ENCODE assay signal across 30 cellular contexts in the genomic region with DNA sequence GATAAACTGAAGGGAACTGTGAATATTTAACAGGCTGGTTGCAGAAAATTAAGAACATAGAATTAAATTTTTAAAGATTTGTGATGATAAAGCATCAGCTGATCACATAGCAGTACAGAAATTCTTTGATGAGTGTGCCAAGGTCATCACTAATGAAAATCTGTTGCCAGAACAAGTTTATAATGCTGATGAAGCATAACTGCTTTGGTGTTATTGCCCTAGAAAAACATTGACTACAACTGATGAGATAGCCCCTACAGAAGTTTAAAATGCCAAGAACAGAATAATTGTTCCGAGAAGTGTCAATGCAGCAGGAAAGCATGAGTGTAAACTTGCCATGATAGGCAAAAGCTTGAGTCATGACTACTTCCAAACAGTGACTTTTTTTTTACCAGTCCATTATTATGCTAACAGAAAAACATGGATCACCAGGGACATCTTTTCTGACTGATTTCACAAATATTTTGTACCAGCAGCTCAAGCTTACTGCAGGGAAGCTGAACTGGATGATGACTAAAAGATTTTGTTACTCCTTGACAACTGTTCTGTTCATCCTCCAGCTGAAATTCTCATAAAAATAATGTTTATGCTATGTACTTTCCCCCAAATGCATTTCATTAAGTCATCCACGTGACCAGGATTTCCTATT.
DNase-seq lines count a peak whose midpoint lies in the region; ATAC-seq and TF ChIP-seq lines count a peak whose summit lies in the region.
"Had no signal": no experiment of that assay in that cellular context is flagged by ENCODE, and none has a peak within 500 bp of the region (broad histone marks: within the 10 kb centered on the region; RNA-seq: fewer than 3 reads in every experiment).

No MANE protein-coding gene starts in this region.

- no peaks in the 10 kb centered on the region for H3K4me1 ChIP-seq in OCI-LY7 (ENCODE audit: insufficient read depth, low read length, poor library complexity, severe bottlenecking)
- H3K4me1 ChIP-seq: adrenal gland, BLaER1, Peyer's patch had no signal

- no peak overlapping the region for H3K27ac Mint-ChIP-seq in osteocyte (ENCODE audit: unreplicated experiment)
- H3K27ac Mint-ChIP-seq: activated CD4-positive, alpha-beta T cell treated with anti-CD3 and anti-CD28 coated beads for 36 hours; activated CD8-positive, alpha-beta T cell treated with anti-CD3 and anti-CD28 coated beads for 36 hours; activated naive CD4-positive, alpha-beta T cell treated with anti-CD3 and anti-CD28 coated beads for 36 hours; activated T-helper 1 cell treated with anti-CD3 and anti-CD28 coated beads, Interleukin-12 subunit alpha, Interleukin-12 subunit beta, Interleukin-2, Interleukin-4 antibody, amounts not matched to agents 30 ng/mL and 10 ng/mL and 1 ng/mL, durations not matched to agents 14 hours and 24 hours and 36 hours; brain; IgD-negative memory B cell; immature natural killer cell; stimulated activated naive CD8-positive, alpha-beta T cell treated with anti-CD3 and anti-CD28 coated beads, Interleukin-15, Interleukin-2, amounts not matched to agents 100 ng/mL and 50 ng/mL, for 24 hours; T-helper 2 cell treated with Interferon-gamma antibody and Interleukin-4, amounts not matched to agents 5 μg/mL and 100 μg/mL, for 36 hours had no signal

- H3K27ac ChIP-seq in AG04450 (ENCODE audit: low read depth, low read length) (no peak overlapping the region), OCI-LY7 (ENCODE audit: low read depth, low read length, poor library complexity, severe bottlenecking) (no peak overlapping the region)
- H3K27ac ChIP-seq: adrenal gland, BLaER1, dorsolateral prefrontal cortex, Peyer's patch, thoracic aorta had no signal

- no peaks in the 10 kb centered on the region for H3K36me3 ChIP-seq in OCI-LY7 (ENCODE audit: insufficient read depth, low read length)
- H3K36me3 ChIP-seq: adrenal gland, BLaER1, Peyer's patch, thoracic aorta had no signal

- POLR2A ChIA-PET in AG04450 (lab: Yijun Ruan, JAX) (no interaction called here), OCI-LY7 (lab: Charles Lee) (interaction anchor here (0.6 to 1.2 kb wide), 2 partner anchors 89 to 801 kb away, joined by 3 read pairs; no protein-coding TSS in a partner anchor)

- H3K4me2 ChIP-seq in OCI-LY7 (ENCODE audit: low read length): no peak overlapping the region
- H3K4me2 ChIP-seq: BLaER1 had no signal

- intact Hi-C loops in OCI-LY7 (cut with micrococcal nuclease; ENCODE audit: unreplicated experiment): no loop called here

- no peaks in the 10 kb centered on the region for H3K79me2 ChIP-seq in OCI-LY7 (ENCODE audit: insufficient read depth, low read depth, low read length)

- no peaks in the 10 kb centered on the region for H3K27me3 Mint-ChIP-seq in osteocyte (ENCODE audit: unreplicated experiment)
- H3K27me3 Mint-ChIP-seq: activated CD4-positive, alpha-beta T cell treated with anti-CD3 and anti-CD28 coated beads for 36 hours; activated CD8-positive, alpha-beta T cell treated with anti-CD3 and anti-CD28 coated beads for 36 hours; brain; IgD-negative memory B cell; stimulated activated naive CD8-positive, alpha-beta T cell treated with anti-CD3 and anti-CD28 coated beads, Interleukin-15, Interleukin-2, amounts not matched to agents 100 ng/mL and 50 ng/mL, for 24 hours had no signal

- no peaks in the 10 kb centered on the region for H3K9me2 ChIP-seq in OCI-LY7 (ENCODE audit: insufficient read depth, low read length)

- no peak overlapping the region for H3K4me3 ChIP-seq in AG04450 (ENCODE audit: low read depth, low read length)
- H3K4me3 ChIP-seq in OCI-LY7 (ENCODE audit: low read depth, low read length, poor library complexity, severe bottlenecking): no peak overlapping the region
- H3K4me3 ChIP-seq: adrenal gland, BLaER1, dorsolateral prefrontal cortex, Peyer's patch, thoracic aorta had no signal

- DNase-seq in AG04450 (ENCODE audit: low read depth, low spot score): peak; percentile 20
- DNase-seq in GM04504 (ENCODE audit: low read depth): peak; percentile 45
- DNase-seq in astrocyte of the hippocampus (ENCODE audit: low read depth, low spot score): peak; percentile 18
- DNase-seq in iris pigment epithelial cell (ENCODE audit: low read depth): peak; percentile 3
- no peak for DNase-seq in osteocyte (ENCODE audit: extremely low spot score, unreplicated experiment)
- DNase-seq in OCI-LY7 (ENCODE audit: low spot score): no peak
- DNase-seq: activated CD4-positive, alpha-beta T cell treated with anti-CD3 and anti-CD28 coated beads for 36 hours; activated CD8-positive, alpha-beta memory T cell treated with anti-CD3 and anti-CD28 coated beads, Interleukin-2, amount 50 U/mL, for 48 hours; activated CD8-positive, alpha-beta T cell treated with anti-CD3 and anti-CD28 coated beads for 36 hours; activated naive CD4-positive, alpha-beta T cell treated with anti-CD3 and anti-CD28 coated beads for 36 hours; adrenal gland; dorsolateral prefrontal cortex; immature natural killer cell; NCI-H1092 treated with DMSO at 0.1 percent for 48 hours; NCI-H187 treated with DMSO at 0.1 percent for 48 hours; NCI-H526 treated with DMSO at 0.1 percent for 48 hours; Peyer's patch; SHP77; stimulated activated CD8-positive, alpha-beta memory T cell treated with anti-CD3 and anti-CD28 coated beads, Interleukin-4, amount 100 ng/mL, for 48 hours had no signal

- no peak overlapping the region for H2AFZ ChIP-seq in OCI-LY7 (ENCODE audit: low read length)

- H3K9me3 Mint-ChIP-seq in osteocyte (ENCODE audit: unreplicated experiment): no peaks in the 10 kb centered on the region
- H3K9me3 Mint-ChIP-seq: activated T-helper 1 cell treated with anti-CD3 and anti-CD28 coated beads, Interleukin-12 subunit alpha, Interleukin-12 subunit beta, Interleukin-2, Interleukin-4 antibody, amounts not matched to agents 30 ng/mL and 10 ng/mL and 1 ng/mL, durations not matched to agents 14 hours and 24 hours and 36 hours had no signal

- no peaks in the 10 kb centered on the region for H3K36me3 Mint-ChIP-seq in osteocyte (ENCODE audit: unreplicated experiment)
- H3K36me3 Mint-ChIP-seq: brain, IgD-negative memory B cell, immature natural killer cell had no signal

- TF ChIP-seq CTCF in AG04450 (IDR thresholded peaks at IDR 0.05; ENCODE audit: low read depth, low read length) (no peak), osteocyte (IDR thresholded peaks at IDR 0.05) (no peak), OCI-LY7 (conservative IDR thresholded peaks at IDR 0.05; ENCODE audit: low read length) (no peak)

- BruUV-seq in OCI-LY7 (replicated peaks; lab: Mats Ljungman, UMichigan): no TSS peak

- no peak for ATAC-seq in GM21447 (IDR thresholded peaks at IDR 0.05; ENCODE audit: unreplicated experiment)
- ATAC-seq in GM19455 (IDR thresholded peaks at IDR 0.05; ENCODE audit: unreplicated experiment): no peak
- ATAC-seq: activated CD4-positive, alpha-beta T cell treated with anti-CD3 and anti-CD28 coated beads for 36 hours; activated CD8-positive, alpha-beta T cell treated with anti-CD3 and anti-CD28 coated beads for 36 hours; left lobe of liver had no signal

- H3K27me3 ChIP-seq in AG04450 (ENCODE audit: control insufficient read depth, insufficient read depth, low read length): no peaks in the 10 kb centered on the region
- H3K27me3 ChIP-seq: adrenal gland, BLaER1, dorsolateral prefrontal cortex, Peyer's patch had no signal

- H4K20me1 ChIP-seq in OCI-LY7 (ENCODE audit: insufficient read depth, low read length): no peaks in the 10 kb centered on the region
- H4K20me1 ChIP-seq: BLaER1 had no signal

- no peaks in the 10 kb centered on the region for H3K9me3 ChIP-seq in AG04450 (ENCODE audit: control insufficient read depth, insufficient read depth, low read length)
- no peaks in the 10 kb centered on the region for H3K9me3 ChIP-seq in OCI-LY7 (ENCODE audit: low read length)
- H3K9me3 ChIP-seq: adrenal gland, BLaER1, Peyer's patch, thoracic aorta had no signal

- H3K4me3 Mint-ChIP-seq in osteocyte (ENCODE audit: unreplicated experiment): no peak overlapping the region
- H3K4me3 Mint-ChIP-seq: activated CD4-positive, alpha-beta T cell treated with anti-CD3 and anti-CD28 coated beads for 36 hours; activated CD8-positive, alpha-beta T cell treated with anti-CD3 and anti-CD28 coated beads for 36 hours; activated naive CD4-positive, alpha-beta T cell treated with anti-CD3 and anti-CD28 coated beads for 36 hours; activated T-helper 1 cell treated with anti-CD3 and anti-CD28 coated beads, Interleukin-12 subunit alpha, Interleukin-12 subunit beta, Interleukin-2, Interleukin-4 antibody, amounts not matched to agents 30 ng/mL and 10 ng/mL and 1 ng/mL, durations not matched to agents 14 hours and 24 hours and 36 hours; brain; IgD-negative memory B cell; immature natural killer cell; neural crest cell; stimulated activated naive CD8-positive, alpha-beta T cell treated with anti-CD3 and anti-CD28 coated beads, Interleukin-15, Interleukin-2, amounts not matched to agents 100 ng/mL and 50 ng/mL, for 24 hours; T-helper 2 cell treated with Interferon-gamma antibody and Interleukin-4, amounts not matched to agents 5 μg/mL and 100 μg/mL, for 36 hours had no signal

- CTCF ChIA-PET in AG04450 (lab: Charles Lee): interaction anchor here (0.8 kb wide), 1 partner anchor 226 kb away, joined by 3 read pairs; no protein-coding TSS in a partner anchor
- CTCF ChIA-PET in OCI-LY7 (lab: Charles Lee; ENCODE audit: unreplicated experiment): no interaction called here

- peaks cover 2% of the 10 kb centered on the region for H3K4me1 Mint-ChIP-seq in osteocyte (ENCODE audit: unreplicated experiment)
- H3K4me1 Mint-ChIP-seq: activated CD4-positive, alpha-beta T cell treated with anti-CD3 and anti-CD28 coated beads for 36 hours; brain; IgD-negative memory B cell; immature natural killer cell; neural crest cell had no signal

Comparison
In these comparisons a context has a peak if more than half of its experiments do, and no peak if none do; other contexts are left out.
1. DNase-seq: peak in AG04450 (single experiment), GM04504 (single experiment), astrocyte of the hippocampus (single experiment) and iris pigment epithelial cell (single experiment); none in osteocyte (single experiment) and OCI-LY7 (single experiment).